ENCODE assay signal across 9 cellular contexts in the genomic region with DNA sequence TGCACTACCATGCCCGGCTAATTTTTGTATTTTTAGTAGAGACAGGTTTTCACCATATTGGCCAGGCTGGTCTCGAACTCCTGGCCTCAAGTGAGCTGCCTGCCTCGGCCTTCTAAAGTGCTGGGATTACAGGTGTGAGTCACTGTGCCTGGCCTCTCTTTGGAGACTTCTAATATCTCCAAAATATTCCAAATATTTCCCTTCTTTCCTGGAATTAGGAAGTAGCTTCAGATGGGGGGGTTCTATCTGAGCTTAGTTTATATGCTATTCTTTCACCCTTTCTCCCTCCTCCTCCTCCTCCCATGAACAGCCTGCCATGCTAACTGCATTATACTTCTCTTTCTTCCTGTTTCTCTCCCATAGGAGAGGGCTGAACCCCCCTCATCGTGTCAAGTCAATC. TPM values are rescaled to one million over a fixed set of nuclear protein-coding genes. Genes with fewer than 3 reads are reported as not detected.
A peak's percentile ranks its signal among the peaks of the same experiment; 100 is the strongest.
DNase-seq lines count a peak whose midpoint lies in the region; ATAC-seq, FAIRE-seq and TF ChIP-seq lines count a peak whose summit lies in the region.
"Not testable (repeated sequence)": the region's sequence is repeated elsewhere in the genome, so short reads cannot be mapped to it uniquely, and the experiment has no call there.
"Had no signal": no experiment of that assay in that cellular context is flagged by ENCODE, and none has a peak within 500 bp of the region (broad histone marks: within the 10 kb centered on the region; RNA-seq: fewer than 3 reads in every experiment).

No MANE protein-coding gene starts in this region.

- TF ChIP-seq POLR2A in upper lobe of left lung (IDR thresholded peaks at IDR 0.05), result not testable (repeated sequence)

- H3K79me2 ChIP-seq in SK-N-SH (ENCODE audit: insufficient read depth), result peaks cover 18% of the 10 kb centered on the region; the same call in 1 of the 2 replicates

- peak overlapping the region; percentile 83 to 99 (median 98) for H3K27ac Mint-ChIP-seq in CD8-positive, alpha-beta memory T cell
- H3K27ac Mint-ChIP-seq in activated T-helper 1 cell treated with anti-CD3 and anti-CD28 coated beads, Interleukin-12 subunit alpha, Interleukin-12 subunit beta, Interleukin-2, Interleukin-4 antibody, amounts not matched to agents 30 ng/mL and 10 ng/mL and 1 ng/mL, durations not matched to agents 14 hours and 24 hours and 36 hours, result peak overlapping the region; percentile 100
- peak overlapping the region in 8 of 9 donors; percentile 68 to 93 (median 88) for H3K27ac Mint-ChIP-seq in naive thymus-derived CD4-positive, alpha-beta T cell

- not testable (repeated sequence) for H3K27ac ChIP-seq in CD8-positive, alpha-beta memory T cell (ENCODE audit: low read depth, low read length); SK-N-SH (ENCODE audit: low read depth in 2 of 2, low read length in 1 of 2); naive thymus-derived CD4-positive, alpha-beta T cell (ENCODE audit: low read depth, low read length)
- H3K27ac ChIP-seq in caudate nucleus (ENCODE audit: low read depth, low read length), result peak overlapping the region; percentile 44
- peak overlapping the region; percentile 85 to 88 for H3K27ac ChIP-seq in right atrium auricular region
- H3K27ac ChIP-seq in small intestine (ENCODE audit: low read depth in 1 of 2, low read length in 1 of 2), result peak overlapping the region; percentile 85 to 90
- peak overlapping the region; percentile 81 to 90 (median 87) for H3K27ac ChIP-seq in upper lobe of left lung

- intact Hi-C loops in activated T-helper 1 cell treated with anti-CD3 and anti-CD28 coated beads, Interleukin-12 subunit alpha, Interleukin-12 subunit beta, Interleukin-2, Interleukin-4 antibody, amounts not matched to agents 30 ng/mL and 10 ng/mL and 1 ng/mL, durations not matched to agents 14 hours and 24 hours and 36 hours (cut with micrococcal nuclease); naive thymus-derived CD4-positive, alpha-beta T cell (cut with micrococcal nuclease): not testable (repeated sequence)

- H3K4me2 ChIP-seq in SK-N-SH, result 0 out of 2 replicates have a peak overlapping the region, but pooled peaks have one; percentile 4

- H3K4me1 Mint-ChIP-seq in CD8-positive, alpha-beta memory T cell, result peaks cover 74 to 78% (median 76%) of the 10 kb centered on the region in 3 donors
- peaks cover 78% of the 10 kb centered on the region for H3K4me1 Mint-ChIP-seq in activated T-helper 1 cell treated with anti-CD3 and anti-CD28 coated beads, Interleukin-12 subunit alpha, Interleukin-12 subunit beta, Interleukin-2, Interleukin-4 antibody, amounts not matched to agents 30 ng/mL and 10 ng/mL and 1 ng/mL, durations not matched to agents 14 hours and 24 hours and 36 hours (ENCODE audit: low read depth)
- H3K4me1 Mint-ChIP-seq in naive thymus-derived CD4-positive, alpha-beta T cell, result peaks cover 57 to 78% (median 75%) of the 10 kb centered on the region in 7 donors

- H3K27me3 ChIP-seq in CD8-positive, alpha-beta memory T cell (ENCODE audit: insufficient read depth, low read length, poor library complexity, severe bottlenecking); SK-N-SH (ENCODE audit: insufficient read depth); right atrium auricular region; naive thymus-derived CD4-positive, alpha-beta T cell (ENCODE audit: control insufficient read depth in 2 of 2, insufficient read depth in 2 of 2, low read length in 2 of 2); small intestine (ENCODE audit: control insufficient read depth in 2 of 2, insufficient read depth in 2 of 2, low read length in 2 of 2); upper lobe of left lung: not testable (repeated sequence)

- peaks cover 70% of the 10 kb centered on the region for H3K4me1 ChIP-seq in CD8-positive, alpha-beta memory T cell (ENCODE audit: insufficient read depth, low read length)
- H3K4me1 ChIP-seq in SK-N-SH (ENCODE audit: control insufficient read depth in 1 of 2, insufficient read depth in 2 of 2, low read depth in 1 of 2, low read length in 1 of 2), result peaks cover 40 to 41% of the 10 kb centered on the region in 2 experiments
- H3K4me1 ChIP-seq in right atrium auricular region, result peaks cover 0 to 53% of the 10 kb centered on the region in 2 donors
- peaks cover 59 to 68% of the 10 kb centered on the region in 2 donors for H3K4me1 ChIP-seq in naive thymus-derived CD4-positive, alpha-beta T cell (ENCODE audit: control insufficient read depth in 2 of 2, insufficient read depth in 2 of 2, low read length in 2 of 2)
- H3K4me1 ChIP-seq in small intestine (ENCODE audit: control insufficient read depth in 2 of 2, insufficient read depth in 1 of 2, low read depth in 1 of 2, low read length in 1 of 2), result peaks cover 24 to 40% of the 10 kb centered on the region in 2 donors
- H3K4me1 ChIP-seq in upper lobe of left lung, result peaks cover 45 to 58% (median 53%) of the 10 kb centered on the region in 4 donors

- not testable (repeated sequence) for H3K9me2 ChIP-seq in SK-N-SH

- TF ChIP-seq CTCF in SK-N-SH (IDR thresholded peaks at IDR 0.05); right atrium auricular region (IDR thresholded peaks at IDR 0.05); upper lobe of left lung (IDR thresholded peaks at IDR 0.05): not testable (repeated sequence)

- H3K4me3 ChIP-seq in CD8-positive, alpha-beta memory T cell (ENCODE audit: low read length); SK-N-SH (ENCODE audit: low read depth in 2 of 2, low read length in 1 of 2); right atrium auricular region; naive thymus-derived CD4-positive, alpha-beta T cell (ENCODE audit: low read length); small intestine (ENCODE audit: low read depth in 1 of 2, low read length in 2 of 2); upper lobe of left lung: not testable (repeated sequence)

- not testable (repeated sequence) for FAIRE-seq in small intestine (lab: Jason Lieb, UNC)

- 82% methylated on average over 4 of the region's 4 CpGs for WGBS in SK-N-SH (ENCODE audit: low lambda C conversion rate)
- 67 to 83% (median 81%) methylated on average over 4 of the region's 4 CpGs for WGBS in small intestine, 3 donors
- 65 to 87% methylated on average over 4 of the region's 4 CpGs for WGBS in upper lobe of left lung, 2 donors

- DNase-seq in CD8-positive, alpha-beta memory T cell; SK-N-SH; activated T-helper 1 cell treated with anti-CD3 and anti-CD28 coated beads, Interleukin-12 subunit alpha, Interleukin-12 subunit beta, Interleukin-2, Interleukin-4 antibody, amounts not matched to agents 30 ng/mL and 10 ng/mL and 1 ng/mL, durations not matched to agents 14 hours and 24 hours and 36 hours (ENCODE audit: low spot score); caudate nucleus (lab: John Stamatoyannopoulos, UW); right atrium auricular region (ENCODE audit: low spot score); naive thymus-derived CD4-positive, alpha-beta T cell; small intestine; upper lobe of left lung: not testable (repeated sequence)

- H3K4me3 Mint-ChIP-seq in CD8-positive, alpha-beta memory T cell, result peak overlapping the region in 6 of 7 donors; percentile 34 to 98 (median 58)
- peak overlapping the region; percentile 40 for H3K4me3 Mint-ChIP-seq in activated T-helper 1 cell treated with anti-CD3 and anti-CD28 coated beads, Interleukin-12 subunit alpha, Interleukin-12 subunit beta, Interleukin-2, Interleukin-4 antibody, amounts not matched to agents 30 ng/mL and 10 ng/mL and 1 ng/mL, durations not matched to agents 14 hours and 24 hours and 36 hours
- peak overlapping the region; percentile 12 to 79 (median 49) for H3K4me3 Mint-ChIP-seq in naive thymus-derived CD4-positive, alpha-beta T cell

- not testable (repeated sequence) for H3K9me3 Mint-ChIP-seq in CD8-positive, alpha-beta memory T cell; activated T-helper 1 cell treated with anti-CD3 and anti-CD28 coated beads, Interleukin-12 subunit alpha, Interleukin-12 subunit beta, Interleukin-2, Interleukin-4 antibody, amounts not matched to agents 30 ng/mL and 10 ng/mL and 1 ng/mL, durations not matched to agents 14 hours and 24 hours and 36 hours; naive thymus-derived CD4-positive, alpha-beta T cell

- not testable (repeated sequence) for H3K36me3 ChIP-seq in CD8-positive, alpha-beta memory T cell (ENCODE audit: insufficient read depth, low read length); small intestine (ENCODE audit: control insufficient read depth in 2 of 2, insufficient read depth in 2 of 2, low read length in 2 of 2)
- H3K36me3 ChIP-seq in SK-N-SH (replicated peaks in 1 of 2; ENCODE audit: control insufficient read depth in 1 of 2, insufficient read depth in 2 of 2, low read length in 1 of 2) (peaks cover 8 to 12% of the 10 kb centered on the region in 2 experiments), right atrium auricular region (peaks cover 13% of the 10 kb centered on the region), upper lobe of left lung (peaks cover 0 to 21% (median 12%) of the 10 kb centered on the region in 4 donors)
- H3K36me3 ChIP-seq in naive thymus-derived CD4-positive, alpha-beta T cell (ENCODE audit: control insufficient read depth in 2 of 3, insufficient read depth in 3 of 3, low read length in 3 of 3), result peaks cover 6 to 25% (median 10%) of the 10 kb centered on the region in 3 experiments

- H4K20me1 ChIP-seq in SK-N-SH (ENCODE audit: insufficient read depth), result not testable (repeated sequence)

- H2AFZ ChIP-seq in SK-N-SH (ENCODE audit: low read depth), result not testable (repeated sequence)

- not testable (repeated sequence) for TF ChIP-seq EP300 in SK-N-SH (IDR thresholded peaks at IDR 0.05; ENCODE audit: borderline replicate concordance in 1 of 2, low read depth in 1 of 2, low read length in 1 of 2); upper lobe of left lung (IDR thresholded peaks at IDR 0.05)

- POLR2A ChIA-PET in CD8-positive, alpha-beta memory T cell (lab: Charles Lee), result interaction anchor here (0.6 to 3.5 kb wide), 4 partner anchors 9 to 71 kb away, joined by 3 to 18 read pairs (median 6); a partner anchor contains a TSS
- POLR2A ChIA-PET in SK-N-SH (lab: Yijun Ruan, JAX), result interaction anchor here (1.7 kb wide), 1 partner anchor 83 kb away, joined by 3 read pairs; no protein-coding TSS in a partner anchor
- POLR2A ChIA-PET in naive thymus-derived CD4-positive, alpha-beta T cell (lab: Charles Lee), result interaction anchor here (0.8 to 4.0 kb wide), 10 partner anchors 10 to 119 kb away, joined by 3 to 32 read pairs (median 5); a partner anchor contains a TSS

- not testable (repeated sequence) for H3K9ac ChIP-seq in SK-N-SH

- CTCF ChIA-PET in CD8-positive, alpha-beta memory T cell (lab: Charles Lee), result interaction anchor here (1.1 to 6.9 kb wide), 6 partner anchors 9 to 143 kb away, joined by 4 to 104 read pairs (median 10); a partner anchor contains a TSS
- CTCF ChIA-PET in SK-N-SH (lab: Yijun Ruan, JAX), result interaction anchor here (0.8 to 19.1 kb wide), 10 partner anchors 13 to 304 kb away, joined by 3 to 353 read pairs (median 4); a partner anchor contains a TSS
- CTCF ChIA-PET in naive thymus-derived CD4-positive, alpha-beta T cell (lab: Charles Lee), result interaction anchor here (0.9 to 5.5 kb wide), 5 partner anchors 11 to 156 kb away, joined by 3 to 26 read pairs (median 4); a partner anchor contains a TSS

- peaks cover 42% of the 10 kb centered on the region for H3F3A ChIP-seq in SK-N-SH (replicated peaks; ENCODE audit: insufficient read depth)

- not testable (repeated sequence) for H3K27me3 Mint-ChIP-seq in CD8-positive, alpha-beta memory T cell; activated T-helper 1 cell treated with anti-CD3 and anti-CD28 coated beads, Interleukin-12 subunit alpha, Interleukin-12 subunit beta, Interleukin-2, Interleukin-4 antibody, amounts not matched to agents 30 ng/mL and 10 ng/mL and 1 ng/mL, durations not matched to agents 14 hours and 24 hours and 36 hours (ENCODE audit: insufficient read depth); naive thymus-derived CD4-positive, alpha-beta T cell

- not testable (repeated sequence) for TF ChIP-seq RAD21 in SK-N-SH (IDR thresholded peaks at IDR 0.05; ENCODE audit: low read length)

- H3K9me3 ChIP-seq in CD8-positive, alpha-beta memory T cell (ENCODE audit: low read length); SK-N-SH; right atrium auricular region; naive thymus-derived CD4-positive, alpha-beta T cell (ENCODE audit: control insufficient read depth in 2 of 3, low read length in 3 of 3); small intestine (ENCODE audit: control insufficient read depth, low read depth); upper lobe of left lung: not testable (repeated sequence)

- ATAC-seq in naive thymus-derived CD4-positive, alpha-beta T cell; upper lobe of left lung (ENCODE audit: low FRiP score in 2 of 2): not testable (repeated sequence)

- peaks cover 7 to 30% (median 20%) of the 10 kb centered on the region in 3 donors for H3K36me3 Mint-ChIP-seq in CD8-positive, alpha-beta memory T cell
- H3K36me3 Mint-ChIP-seq in activated T-helper 1 cell treated with anti-CD3 and anti-CD28 coated beads, Interleukin-12 subunit alpha, Interleukin-12 subunit beta, Interleukin-2, Interleukin-4 antibody, amounts not matched to agents 30 ng/mL and 10 ng/mL and 1 ng/mL, durations not matched to agents 14 hours and 24 hours and 36 hours (ENCODE audit: low read depth), result peaks cover 47% of the 10 kb centered on the region
- H3K36me3 Mint-ChIP-seq in naive thymus-derived CD4-positive, alpha-beta T cell, result peaks cover 7 to 27% (median 23%) of the 10 kb centered on the region in 5 donors

RNA-seq across cellular contexts. Expression of a gene that starts 9.5 kb away (rescaled TPM):
- 10 to 100 TPM; 60.5 to 63.1 TPM for total RNA-seq in CD8-positive, alpha-beta memory T cell
- 36.2 TPM for polyA plus RNA-seq in CD8-positive, alpha-beta memory T cell
- 16.1 and 23.1 TPM in 2 replicates for polyA plus RNA-seq in SK-N-SH (2012; rRNA removed)
- 9.1 and 10.0 TPM in 2 replicates for polyA plus RNA-seq in SK-N-SH (2012; cell fraction: cytosol; rRNA removed)
- 29.2 and 35.1 TPM in 2 replicates for polyA plus RNA-seq in SK-N-SH (2012; cell fraction: nucleus; rRNA removed)
- total RNA-seq in activated T-helper 1 cell treated with anti-CD3 and anti-CD28 coated beads, Interleukin-12 subunit alpha, Interleukin-12 subunit beta, Interleukin-2, Interleukin-4 antibody, amounts not matched to agents 30 ng/mL and 10 ng/mL and 1 ng/mL, durations not matched to agents 14 hours and 24 hours and 36 hours, result 113 and 124 TPM in 2 replicates
- 10 to 100 TPM; 16.4 to 25.8 TPM for total RNA-seq in right atrium auricular region
- 10 to 100 TPM; 15.8 to 42.4 (median 23.3) TPM for total RNA-seq in naive thymus-derived CD4-positive, alpha-beta T cell
- 1 to 10 TPM; 5.7 to 9.8 TPM for polyA plus RNA-seq in naive thymus-derived CD4-positive, alpha-beta T cell
- polyA plus RNA-seq in small intestine, result 10 to 100 TPM in 2 of 3 donors, 1 to 10 TPM in 1; 9.5 to 23.9 (median 11.0) TPM
- total RNA-seq in upper lobe of left lung, result 10 to 100 TPM; 14.3 to 33.1 (median 20.4) TPM

RNA-seq across cellular contexts. Expression of a gene that starts 25.2 kb away (rescaled TPM):
- 10 to 100 TPM; 13.9 to 14.3 TPM for total RNA-seq in CD8-positive, alpha-beta memory T cell
- 0.56 TPM for polyA plus RNA-seq in CD8-positive, alpha-beta memory T cell
- polyA plus RNA-seq in SK-N-SH (2012; rRNA removed) (1.0 and 1.2 TPM in 2 replicates), small intestine (10 to 100 TPM in 2 of 3 donors, 1 to 10 TPM in 1; 2.0 to 28.2 (median 18.6) TPM)
- polyA plus RNA-seq in SK-N-SH (2012; cell fraction: cytosol; rRNA removed), result 0.18 TPM in 1 of 2 replicates, not detected in the other
- 8.7 and 22.8 TPM in 2 replicates for polyA plus RNA-seq in SK-N-SH (2012; cell fraction: nucleus; rRNA removed)
- 9.1 and 11.2 TPM in 2 replicates for total RNA-seq in activated T-helper 1 cell treated with anti-CD3 and anti-CD28 coated beads, Interleukin-12 subunit alpha, Interleukin-12 subunit beta, Interleukin-2, Interleukin-4 antibody, amounts not matched to agents 30 ng/mL and 10 ng/mL and 1 ng/mL, durations not matched to agents 14 hours and 24 hours and 36 hours
- total RNA-seq in right atrium auricular region (not detected), upper lobe of left lung (10 to 100 TPM in 3 of 6 donors, 1 to 10 TPM in 3; 1.2 to 18.9 (median 12.7) TPM)
- total RNA-seq in naive thymus-derived CD4-positive, alpha-beta T cell, result 100 to 1,000 TPM in 2 of 5 experiments, 10 to 100 TPM in 3; 29.1 to 174 (median 71.3) TPM
- polyA plus RNA-seq in naive thymus-derived CD4-positive, alpha-beta T cell, result under 1 TPM in 1 of 2 donors, not detected in 1; 0.48 TPM
- total RNA-seq: occipital lobe had no signal

RNA-seq across cellular contexts. Expression of a gene that starts 37.5 kb away (rescaled TPM):
- total RNA-seq in CD8-positive, alpha-beta memory T cell, result 100 to 1,000 TPM; 101 to 109 TPM
- 153 TPM for polyA plus RNA-seq in CD8-positive, alpha-beta memory T cell
- polyA plus RNA-seq in SK-N-SH (2012; rRNA removed) (24.2 and 29.8 TPM in 2 replicates), small intestine (100 to 1,000 TPM in 1 of 3 donors, 10 to 100 TPM in 2; 33.4 to 111 (median 72.0) TPM)
- polyA plus RNA-seq in SK-N-SH (2012; cell fraction: cytosol; rRNA removed), result 6.4 and 8.9 TPM in 2 replicates
- 189 and 213 TPM in 2 replicates for polyA plus RNA-seq in SK-N-SH (2012; cell fraction: nucleus; rRNA removed)
- 104 and 107 TPM in 2 replicates for total RNA-seq in activated T-helper 1 cell treated with anti-CD3 and anti-CD28 coated beads, Interleukin-12 subunit alpha, Interleukin-12 subunit beta, Interleukin-2, Interleukin-4 antibody, amounts not matched to agents 30 ng/mL and 10 ng/mL and 1 ng/mL, durations not matched to agents 14 hours and 24 hours and 36 hours
- total RNA-seq in right atrium auricular region (10 to 100 TPM; 23.0 to 46.2 TPM), upper lobe of left lung (100 to 1,000 TPM in 5 of 6 donors, 10 to 100 TPM in 1; 88.5 to 493 (median 121) TPM)
- 100 to 1,000 TPM; 199 to 504 (median 407) TPM for total RNA-seq in naive thymus-derived CD4-positive, alpha-beta T cell
- polyA plus RNA-seq in naive thymus-derived CD4-positive, alpha-beta T cell, result 100 to 1,000 TPM; 143 to 199 TPM

RNA-seq across cellular contexts. Expression of a gene that starts 37.7 kb away (rescaled TPM):
- under 1 TPM; 0.47 to 0.50 TPM for total RNA-seq in CD8-positive, alpha-beta memory T cell
- polyA plus RNA-seq in CD8-positive, alpha-beta memory T cell, result not detected
- polyA plus RNA-seq in SK-N-SH (2012; rRNA removed) (0.71 and 0.94 TPM in 2 replicates), small intestine (under 1 TPM in 1 of 3 donors, not detected in 2; 0.55 TPM)
- 0.52 and 0.54 TPM in 2 replicates for polyA plus RNA-seq in SK-N-SH (2012; cell fraction: cytosol; rRNA removed)
- polyA plus RNA-seq in SK-N-SH (2012; cell fraction: nucleus; rRNA removed), result 3.3 and 3.7 TPM in 2 replicates
- total RNA-seq in activated T-helper 1 cell treated with anti-CD3 and anti-CD28 coated beads, Interleukin-12 subunit alpha, Interleukin-12 subunit beta, Interleukin-2, Interleukin-4 antibody, amounts not matched to agents 30 ng/mL and 10 ng/mL and 1 ng/mL, durations not matched to agents 14 hours and 24 hours and 36 hours, result 0.27 and 0.41 TPM in 2 replicates
- total RNA-seq in right atrium auricular region (under 1 TPM in 1 of 2 donors, not detected in 1; 0.20 TPM), upper lobe of left lung (1 to 10 TPM in 1 of 6 donors, under 1 TPM in 2, not detected in 3; 0.63 to 4.2 (median 0.77) TPM)
- total RNA-seq in naive thymus-derived CD4-positive, alpha-beta T cell, result 1 to 10 TPM in 4 of 5 experiments, under 1 TPM in 1; 0.75 to 3.1 (median 1.7) TPM
- 1 to 10 TPM; 2.0 TPM for polyA plus RNA-seq in naive thymus-derived CD4-positive, alpha-beta T cell

RNA-seq across cellular contexts. Expression of a gene that starts 53.7 kb away (rescaled TPM):
- total RNA-seq in CD8-positive, alpha-beta memory T cell, result 1 to 10 TPM; 6.8 TPM
- polyA plus RNA-seq in CD8-positive, alpha-beta memory T cell, result 1.6 TPM
- polyA plus RNA-seq in SK-N-SH (2012; rRNA removed) (190 and 448 TPM in 2 replicates), small intestine (10 to 100 TPM in 1 of 3 donors, 1 to 10 TPM in 2; 1.9 to 17.0 (median 2.5) TPM)
- polyA plus RNA-seq in SK-N-SH (2012; cell fraction: cytosol; rRNA removed), result 153 and 201 TPM in 2 replicates
- polyA plus RNA-seq in SK-N-SH (2012; cell fraction: nucleus; rRNA removed), result 1,146 and 1,459 TPM in 2 replicates
- 4.3 and 4.7 TPM in 2 replicates for total RNA-seq in activated T-helper 1 cell treated with anti-CD3 and anti-CD28 coated beads, Interleukin-12 subunit alpha, Interleukin-12 subunit beta, Interleukin-2, Interleukin-4 antibody, amounts not matched to agents 30 ng/mL and 10 ng/mL and 1 ng/mL, durations not matched to agents 14 hours and 24 hours and 36 hours
- total RNA-seq in right atrium auricular region (10 to 100 TPM; 25.4 to 39.0 TPM), upper lobe of left lung (100 to 1,000 TPM in 2 of 6 donors, 10 to 100 TPM in 4; 15.2 to 115 (median 47.3) TPM)
- 10 to 100 TPM in 1 of 5 experiments, 1 to 10 TPM in 4; 9.1 to 11.7 (median 9.5) TPM for total RNA-seq in naive thymus-derived CD4-positive, alpha-beta T cell
- polyA plus RNA-seq in naive thymus-derived CD4-positive, alpha-beta T cell, result under 1 TPM in 1 of 2 donors, not detected in 1; 0.64 TPM
